Comparison of ENCODE assay signal across 15 cellular contexts in genomic region chr11:96143016-96143670, GRCh38.
DNase-seq lines count a peak whose midpoint lies in the region; ATAC-seq and TF ChIP-seq lines count a peak whose summit lies in the region.
"Had no signal": no experiment of that assay in that cellular context is flagged by ENCODE, and none has a peak within 500 bp of the region (broad histone marks: within the 10 kb centered on the region; RNA-seq: fewer than 3 reads in every experiment).

No MANE protein-coding gene starts in this region.

- peak overlapping the region in 1 of 2 donors; percentile 23 for H3K27ac ChIP-seq in right atrium auricular region
- H3K27ac ChIP-seq: neutrophil, transverse colon had no signal

- H3K4me3 ChIP-seq in right atrium auricular region (no peak overlapping the region), mucosa of descending colon (no peak overlapping the region)
- H3K4me3 ChIP-seq: transverse colon had no signal

- peaks cover 0 to 16% of the 10 kb centered on the region in 2 donors for H3K4me1 ChIP-seq in right atrium auricular region
- no peaks in the 10 kb centered on the region for H3K4me1 ChIP-seq in mucosa of descending colon (ENCODE audit: low read depth)

- peak; percentile 82 for ATAC-seq in Right ventricle myocardium inferior
- no peak for ATAC-seq in mucosa of descending colon
- ATAC-seq: activated naive CD4-positive, alpha-beta T cell treated with anti-CD3 and anti-CD28 coated beads, Interleukin-2, amount 50 U/mL, for 72 hours had no signal

- no peaks in the 10 kb centered on the region for H3K27me3 ChIP-seq in right atrium auricular region
- H3K27me3 ChIP-seq: dorsolateral prefrontal cortex, transverse colon had no signal

- TF ChIP-seq CTCF in right atrium auricular region (IDR thresholded peaks at IDR 0.05) = no peak
- no peak for TF ChIP-seq CTCF in mucosa of descending colon (IDR thresholded peaks at IDR 0.05)

- intact Hi-C loops in Right ventricle myocardium inferior (cut with DNase I) = no loop called here
- intact Hi-C loops in posterior cingulate gyrus (cut with DNase I) = no loop called here
- intact Hi-C loops in mucosa of descending colon (cut with DNase I, micrococcal nuclease) = no loop called here

- no peaks in the 10 kb centered on the region for H3K9me3 ChIP-seq in right atrium auricular region
- H3K9me3 ChIP-seq in mucosa of descending colon = no peaks in the 10 kb centered on the region
- H3K9me3 ChIP-seq: neutrophil, transverse colon had no signal

- DNase-seq in Right ventricle myocardium inferior (ENCODE audit: missing footprints) (no peak), right atrium auricular region (ENCODE audit: low spot score) (no peak), dermis microvascular lymphatic vessel endothelial cell (ENCODE audit: low read depth in 2 of 2) (peak; percentile 27 to 36), medulla oblongata (ENCODE audit: extremely low spot score) (peak; percentile 75), posterior cingulate gyrus (no peak), HuH-7 (ENCODE audit: low spot score) (no peak), mucosa of descending colon (no peak)
- no peak for DNase-seq in effector CD4-positive, alpha-beta T cell
- DNase-seq: DMS 273 treated with DMSO at 0.1 percent for 48 hours, NCI-H1436, NCI-H526 treated with DMSO at 0.1 percent for 48 hours, transverse colon had no signal

- H3K36me3 ChIP-seq in right atrium auricular region (no peaks in the 10 kb centered on the region), mucosa of descending colon (ENCODE audit: low read depth) (no peaks in the 10 kb centered on the region)
- H3K36me3 ChIP-seq: neutrophil, transverse colon had no signal

Comparison
In these comparisons a context has a peak if more than half of its experiments do, and no peak if none do; other contexts are left out.
1. DNase-seq: peak in dermis microvascular lymphatic vessel endothelial cell (2 of 2) and medulla oblongata (single experiment); none in Right ventricle myocardium inferior (single experiment), right atrium auricular region (single experiment), posterior cingulate gyrus (0 of 10), HuH-7 (single experiment), effector CD4-positive, alpha-beta T cell (single experiment) and mucosa of descending colon (0 of 3).